ENCODE assay signal across 11 cellular contexts in genomic region chr3:40581166-40581565, GRCh38. TPM values are rescaled to one million over a fixed set of nuclear protein-coding genes. Genes with fewer than 3 reads are reported as not detected.
A peak's percentile ranks its signal among the peaks of the same experiment; 100 is the strongest.
DNase-seq lines count a peak whose midpoint lies in the region; TF ChIP-seq lines count a peak whose summit lies in the region.
"Had no signal": no experiment of that assay in that cellular context is flagged by ENCODE, and none has a peak within 500 bp of the region (broad histone marks: within the 10 kb centered on the region; RNA-seq: fewer than 3 reads in every experiment).

No MANE protein-coding gene starts in this region.

- H2AFZ ChIP-seq in PC-9 = no peak overlapping the region
- H2AFZ ChIP-seq: GM23338 had no signal

- H3K4me1 ChIP-seq in stomach (peaks cover 0 to 9% (median 4%) of the 10 kb centered on the region in 4 donors), PC-9 (replicated peaks; ENCODE audit: insufficient read depth) (no peaks in the 10 kb centered on the region)
- H3K4me1 ChIP-seq: BLaER1 had no signal

- no peak overlapping the region for H3K4me2 ChIP-seq in PC-9
- H3K4me2 ChIP-seq: BLaER1, GM23338 had no signal

- H3K4me3 ChIP-seq in dorsolateral prefrontal cortex (no peak overlapping the region), stomach (no peak overlapping the region), coronary artery (no peak overlapping the region), PC-9 (no peak overlapping the region)
- H3K4me3 ChIP-seq: BLaER1, GM23338 had no signal

- H3F3A ChIP-seq in PC-9 (ENCODE audit: insufficient read depth, low read depth) = no peaks in the 10 kb centered on the region

- H3K27ac ChIP-seq in dorsolateral prefrontal cortex (peak overlapping the region in 41 of 59 donors; percentile 10 to 84 (median 62)), stomach (no peak overlapping the region), coronary artery (no peak overlapping the region), PC-9 (no peak overlapping the region)
- H3K27ac ChIP-seq: BLaER1, C4-2B had no signal

- H3K9me3 ChIP-seq in stomach (no peaks in the 10 kb centered on the region), PC-9 (ENCODE audit: insufficient read depth, low read depth) (no peaks in the 10 kb centered on the region)
- H3K9me3 ChIP-seq: BLaER1 had no signal

- no TSS peak for BruUV-seq in PC-9 (replicated peaks; lab: Mats Ljungman, UMichigan)

- H4K20me1 ChIP-seq in PC-9 (ENCODE audit: insufficient read depth) = no peaks in the 10 kb centered on the region
- H4K20me1 ChIP-seq: BLaER1 had no signal

- no peaks in the 10 kb centered on the region for H3K79me2 ChIP-seq in PC-9 (ENCODE audit: low read depth)

- peak; percentile 57 for DNase-seq in Ammon's horn (ENCODE audit: low spot score)
- peak; percentile 36 for DNase-seq in G401 (ENCODE audit: low spot score)
- DNase-seq in dorsolateral prefrontal cortex = peak in 3 of 10 donors; percentile 36 to 61 (median 44)
- peak; percentile 7 for DNase-seq in retina
- no peak for DNase-seq in stomach
- no peak for DNase-seq in coronary artery (ENCODE audit: low spot score)
- DNase-seq in PC-9 = no peak
- DNase-seq in CD1c-positive myeloid dendritic cell (ENCODE audit: extremely low spot score) = no peak

- H3K36me3 ChIP-seq in stomach (no peaks in the 10 kb centered on the region), PC-9 (ENCODE audit: low read depth) (no peaks in the 10 kb centered on the region)
- H3K36me3 ChIP-seq: BLaER1 had no signal

- in situ Hi-C loops in G401 (cut with HindIII; ENCODE audit: low sequenced_read_pairs) = no loop called here

- no peak for TF ChIP-seq EP300 in stomach (IDR thresholded peaks at IDR 0.05)

- no peaks in the 10 kb centered on the region for H3K9me2 ChIP-seq in PC-9 (ENCODE audit: insufficient read depth)

- WGBS in stomach, 5 donors = 92 to 100% (median 96%) methylated on average over 1 of the region's 1 CpG

- TF ChIP-seq POLR2A in stomach (IDR thresholded peaks at IDR 0.05) = no peak

- TF ChIP-seq CTCF in dorsolateral prefrontal cortex (IDR thresholded peaks at IDR 0.05 in 54 of 56, conservative IDR thresholded peaks at IDR 0.05 in 2 of 56; ENCODE audit: low read depth in 1 of 56, partially characterized antibody in 56 of 56) = no peak
- TF ChIP-seq CTCF in stomach (IDR thresholded peaks at IDR 0.05) = no peak
- TF ChIP-seq CTCF in coronary artery (IDR thresholded peaks at IDR 0.05) = no peak
- no peak for TF ChIP-seq CTCF in PC-9 (conservative IDR thresholded peaks at IDR 0.05)

- intact Hi-C loops in dorsolateral prefrontal cortex (cut with DNase I) = loop anchor here (2.0 to 10.0 kb wide), 5 partner anchors 254 to 1534 kb away; partner anchors contain the start of gene CTNNB1 (in 2 of the 2)
- intact Hi-C loops in stomach (cut with DNase I; ENCODE audit: low total_unique reads) = loop anchor here (5.0 kb wide), 1 partner anchor 1301 kb away; no protein-coding TSS in a partner anchor
- intact Hi-C loops in PC-9 (cut with micrococcal nuclease; ENCODE audit: unreplicated experiment) = loop anchor here (5.0 to 10.0 kb wide), 5 partner anchors 144 to 1634 kb away; partner anchors contain the start of genes CTNNB1 and TRAK1

- CTCF ChIA-PET in PC-9 (lab: Charles Lee) = no interaction called here

- POLR2A ChIA-PET in PC-9 (lab: Charles Lee; ENCODE audit: unreplicated experiment) = no interaction called here

- no peaks in the 10 kb centered on the region for H3K27me3 ChIP-seq in dorsolateral prefrontal cortex
- no peaks in the 10 kb centered on the region for H3K27me3 ChIP-seq in stomach
- no peaks in the 10 kb centered on the region for H3K27me3 ChIP-seq in PC-9 (ENCODE audit: insufficient read depth, low read depth)
- H3K27me3 ChIP-seq: BLaER1 had no signal

RNA-seq across cellular contexts. Expression of gene ZNF621, which starts 56.4 kb away (rescaled TPM):
- 17.8 and 17.9 TPM in 2 replicates for total RNA-seq in G401 (2014; rRNA removed; shearing (Covaris generic))
- total RNA-seq in dorsolateral prefrontal cortex (10 to 100 TPM; 15.7 to 46.1 (median 28.3) TPM), stomach (10 to 100 TPM in 4 of 5 donors, 1 to 10 TPM in 1; 6.7 to 56.0 (median 30.4) TPM), PC-9 (2021) (21.1 and 26.2 TPM in 2 replicates)
- polyA plus RNA-seq in stomach = 1 to 10 TPM; 5.7 to 9.0 (median 8.5) TPM

Comparison
In these comparisons a context has a peak if more than half of its experiments do, and no peak if none do; other contexts are left out.
1. DNase-seq: peak in Ammon's horn (single experiment), G401 (single experiment) and retina (single experiment); none in stomach (single experiment), coronary artery (single experiment), PC-9 (0 of 2) and CD1c-positive myeloid dendritic cell (single experiment).
2. H3K27ac ChIP-seq: peak in dorsolateral prefrontal cortex (41 of 59); none in stomach (0 of 5), coronary artery (0 of 2) and PC-9 (single experiment).